Comparison of ENCODE assay signal across 14 cellular contexts in genomic region chr2:29228276-29228675, GRCh38.
DNase-seq lines count a peak whose midpoint lies in the region; ATAC-seq and TF ChIP-seq lines count a peak whose summit lies in the region.
"Had no signal": no experiment of that assay in that cellular context is flagged by ENCODE, and none has a peak within 500 bp of the region (broad histone marks: within the 10 kb centered on the region; RNA-seq: fewer than 3 reads in every experiment).

No MANE protein-coding gene starts in this region.

- H3K27ac ChIP-seq in spleen = no peak overlapping the region

- peaks cover 0 to 52% (median 0%) of the 10 kb centered on the region in 7 donors for H3K27me3 ChIP-seq in spleen (replicated peaks in 1 of 7)

- intact Hi-C loops in spleen (cut with DNase I; ENCODE audit: low total_unique reads) = no loop called here
- intact Hi-C loops in activated CD8-positive, alpha-beta T cell treated with anti-CD3 and anti-CD28 coated beads for 36 hours (cut with micrococcal nuclease) = no loop called here

- TF ChIP-seq CTCF in HFFc6 (IDR thresholded peaks at IDR 0.05) (no peak), glutamatergic neuron (IDR thresholded peaks at IDR 0.05; ENCODE audit: partially characterized antibody, unreplicated experiment) (no peak), spleen (IDR thresholded peaks at IDR 0.05 in 8 of 11, conservative IDR thresholded peaks at IDR 0.05 in 3 of 11) (no peak)
- no peak for TF ChIP-seq CTCF in activated CD8-positive, alpha-beta T cell treated with anti-CD3 and anti-CD28 coated beads for 36 hours (IDR thresholded peaks at IDR 0.05)

- H3K27ac Mint-ChIP-seq in HFFc6 = no peak overlapping the region; the same call in 1 of the 2 replicates
- H3K27ac Mint-ChIP-seq in glutamatergic neuron (ENCODE audit: unreplicated experiment) = peak overlapping the region; percentile 14
- no peak overlapping the region for H3K27ac Mint-ChIP-seq in activated CD8-positive, alpha-beta T cell treated with anti-CD3 and anti-CD28 coated beads for 36 hours
- H3K27ac Mint-ChIP-seq: activated naive CD8-positive, alpha-beta T cell; activated T-cell treated with anti-CD3 and anti-CD28 coated beads, Interleukin-2, amount 50 U/mL, for 24 hours; CD14-positive monocyte; natural killer cell had no signal

- peaks cover 53% of the 10 kb centered on the region for H3K27me3 Mint-ChIP-seq in HFFc6 (ENCODE audit: insufficient read depth)
- H3K27me3 Mint-ChIP-seq in glutamatergic neuron (ENCODE audit: unreplicated experiment) = peaks cover 4% of the 10 kb centered on the region
- peaks cover 1% of the 10 kb centered on the region for H3K27me3 Mint-ChIP-seq in activated CD8-positive, alpha-beta T cell treated with anti-CD3 and anti-CD28 coated beads for 36 hours

- H3K36me3 Mint-ChIP-seq in HFFc6 (ENCODE audit: low read depth) = no peaks in the 10 kb centered on the region
- no peaks in the 10 kb centered on the region for H3K36me3 Mint-ChIP-seq in glutamatergic neuron (ENCODE audit: unreplicated experiment)
- no peaks in the 10 kb centered on the region for H3K36me3 Mint-ChIP-seq in activated CD8-positive, alpha-beta T cell treated with anti-CD3 and anti-CD28 coated beads for 36 hours (ENCODE audit: low read depth)
- H3K36me3 Mint-ChIP-seq: activated naive CD8-positive, alpha-beta T cell; CD14-positive monocyte; natural killer cell had no signal

- no peaks in the 10 kb centered on the region for H3K9me3 ChIP-seq in spleen

- no peak for TF ChIP-seq POLR2A in spleen (IDR thresholded peaks at IDR 0.05)

- H3K4me1 ChIP-seq in spleen = peaks cover 0 to 6% (median 0%) of the 10 kb centered on the region in 6 donors

- peak; percentile 36 for ATAC-seq in SK-N-SH treated with all-trans-retinoic acid at 6 μM for 48 hours
- ATAC-seq in activated CD8-positive, alpha-beta T cell treated with anti-CD3 and anti-CD28 coated beads for 36 hours = no peak
- ATAC-seq: natural killer cell had no signal

- H3K4me1 Mint-ChIP-seq in HFFc6 (ENCODE audit: low read depth) = peaks cover 25% of the 10 kb centered on the region
- peaks cover 8% of the 10 kb centered on the region for H3K4me1 Mint-ChIP-seq in glutamatergic neuron (ENCODE audit: low read depth, unreplicated experiment)
- H3K4me1 Mint-ChIP-seq in activated CD8-positive, alpha-beta T cell treated with anti-CD3 and anti-CD28 coated beads for 36 hours (ENCODE audit: low read depth) = no peaks in the 10 kb centered on the region
- H3K4me1 Mint-ChIP-seq: natural killer cell had no signal

- CTCF ChIA-PET in activated CD8-positive, alpha-beta T cell treated with anti-CD3 and anti-CD28 coated beads for 36 hours (lab: Charles Lee) = interaction anchor here (0.6 kb wide), 1 partner anchor 88 kb away, joined by 3 read pairs; no protein-coding TSS in a partner anchor

- POLR2A ChIA-PET in activated CD8-positive, alpha-beta T cell treated with anti-CD3 and anti-CD28 coated beads for 36 hours (lab: Charles Lee) = no interaction called here

- DNase-seq in HFFc6 (peak; percentile 41), glutamatergic neuron (peak; percentile 71), spleen (peak; percentile 67), NCI-H748 (lab: John Stamatoyannopoulos, UW; ENCODE audit: unreplicated experiment) (no peak), NCI-H128 (lab: John Stamatoyannopoulos, UW; ENCODE audit: unreplicated experiment) (no peak)
- DNase-seq in activated CD8-positive, alpha-beta T cell treated with anti-CD3 and anti-CD28 coated beads for 36 hours = no peak
- DNase-seq: activated CD4-positive, alpha-beta T cell treated with anti-CD3 and anti-CD28 coated beads for 48 hours; activated T-cell treated with anti-CD3 and anti-CD28 coated beads, Interleukin-2, amount 50 U/mL, for 24 hours; natural killer cell; NCI-H1092 treated with DMSO at 0.1 percent for 48 hours; SHP77 had no signal

- H3K9me3 Mint-ChIP-seq in HFFc6 (no peaks in the 10 kb centered on the region), glutamatergic neuron (ENCODE audit: unreplicated experiment) (peaks cover 6% of the 10 kb centered on the region)
- H3K9me3 Mint-ChIP-seq in activated CD8-positive, alpha-beta T cell treated with anti-CD3 and anti-CD28 coated beads for 36 hours = no peaks in the 10 kb centered on the region
- H3K9me3 Mint-ChIP-seq: activated T-cell treated with anti-CD3 and anti-CD28 coated beads, Interleukin-2, amount 50 U/mL, for 24 hours; CD14-positive monocyte; natural killer cell had no signal

- 43 to 69% (median 53%) methylated on average over 5 to 8 of the region's 8 CpGs for WGBS in spleen, 5 donors

- no peak overlapping the region for H3K4me3 ChIP-seq in spleen

- no peaks in the 10 kb centered on the region for H3K36me3 ChIP-seq in spleen

- H3K4me3 Mint-ChIP-seq in HFFc6 (no peak overlapping the region), glutamatergic neuron (ENCODE audit: unreplicated experiment) (peak overlapping the region; percentile 13)
- no peak overlapping the region for H3K4me3 Mint-ChIP-seq in activated CD8-positive, alpha-beta T cell treated with anti-CD3 and anti-CD28 coated beads for 36 hours
- H3K4me3 Mint-ChIP-seq: activated naive CD8-positive, alpha-beta T cell; activated T-cell treated with anti-CD3 and anti-CD28 coated beads, Interleukin-2, amount 50 U/mL, for 24 hours; CD14-positive monocyte; natural killer cell had no signal

TF ChIP-seq in SK-N-SH treated with all-trans-retinoic acid at 6 μM for 48 hours, 23 proteins besides CTCF, POLR2A, EP300 and RAD21:
- TF ChIP-seq RARB (CRISPR knock-in tag; IDR thresholded peaks at IDR 0.05) = no peak
- no peak for TF ChIP-seq ZFP3 (CRISPR knock-in tag; IDR thresholded peaks at IDR 0.05)
- no peak for TF ChIP-seq TCF4 (CRISPR knock-in tag; IDR thresholded peaks at IDR 0.05; ENCODE audit: borderline replicate concordance)
- no peak for TF ChIP-seq ZNF70 (CRISPR knock-in tag; IDR thresholded peaks at IDR 0.05)
- TF ChIP-seq TOX (CRISPR knock-in tag; IDR thresholded peaks at IDR 0.05; ENCODE audit: borderline replicate concordance) = no peak
- no peak for TF ChIP-seq ESRRG (CRISPR knock-in tag; IDR thresholded peaks at IDR 0.05)
- no peak for TF ChIP-seq TSHZ2 (CRISPR knock-in tag; IDR thresholded peaks at IDR 0.05)
- TF ChIP-seq OSR1 (CRISPR knock-in tag; IDR thresholded peaks at IDR 0.05) = no peak
- TF ChIP-seq PPARA (CRISPR knock-in tag; IDR thresholded peaks at IDR 0.05; ENCODE audit: borderline replicate concordance) = no peak
- TF ChIP-seq, protein P1, sequence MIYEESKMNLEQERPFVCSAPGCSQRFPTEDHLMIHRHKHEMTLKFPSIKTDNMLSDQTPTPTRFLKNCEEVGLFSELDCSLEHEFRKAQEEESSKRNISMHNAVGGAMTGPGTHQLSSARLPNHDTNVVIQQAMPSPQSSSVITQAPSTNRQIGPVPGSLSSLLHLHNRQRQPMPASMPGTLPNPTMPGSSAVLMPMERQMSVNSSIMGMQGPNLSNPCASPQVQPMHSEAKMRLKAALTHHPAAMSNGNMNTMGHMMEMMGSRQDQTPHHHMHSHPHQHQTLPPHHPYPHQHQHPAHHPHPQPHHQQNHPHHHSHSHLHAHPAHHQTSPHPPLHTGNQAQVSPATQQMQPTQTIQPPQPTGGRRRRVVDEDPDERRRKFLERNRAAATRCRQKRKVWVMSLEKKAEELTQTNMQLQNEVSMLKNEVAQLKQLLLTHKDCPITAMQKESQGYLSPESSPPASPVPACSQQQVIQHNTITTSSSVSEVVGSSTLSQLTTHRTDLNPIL (CRISPR knock-in tag; IDR thresholded peaks at IDR 0.05; ENCODE audit: low read depth) = no peak
- TF ChIP-seq ZNF8 (CRISPR knock-in tag; IDR thresholded peaks at IDR 0.05) = no peak
- TF ChIP-seq ISL1 (CRISPR knock-in tag; IDR thresholded peaks at IDR 0.05) = no peak
- TF ChIP-seq SNAI2 (CRISPR knock-in tag; IDR thresholded peaks at IDR 0.05) = no peak
- TF ChIP-seq ARNTL (CRISPR knock-in tag; IDR thresholded peaks at IDR 0.05; ENCODE audit: borderline replicate concordance, low read depth) = no peak
- TF ChIP-seq ZC3H10 (CRISPR knock-in tag; IDR thresholded peaks at IDR 0.05) = no peak

Comparison
In these comparisons a context has a peak if more than half of its experiments do, and no peak if none do; other contexts are left out.
1. DNase-seq: peak in HFFc6 (single experiment), glutamatergic neuron (single experiment) and spleen (single experiment); none in NCI-H748 (single experiment), activated CD8-positive, alpha-beta T cell treated with anti-CD3 and anti-CD28 coated beads for 36 hours (single experiment) and NCI-H128 (single experiment).